In genomic region chr20:46965124-46965455, GRCh38 we compare ENCODE assay signal across 1 cellular context.
TF ChIP-seq lines count a peak whose summit lies in the region.

No MANE protein-coding gene starts in this region.

TF ChIP-seq in HepG2, 621 proteins besides CTCF, POLR2A, EP300 and RAD21 (continued from another document and continues in another):
- TF ChIP-seq POGK (CRISPR knock-in tag; conservative IDR thresholded peaks at IDR 0.05) (no peak), STAT5B (CRISPR knock-in tag; IDR thresholded peaks at IDR 0.05) (no peak), ZNF121 (CRISPR knock-in tag; IDR thresholded peaks at IDR 0.05) (no peak), MEIS2 (CRISPR knock-in tag; IDR thresholded peaks at IDR 0.05) (no peak), PPARG (CRISPR knock-in tag; conservative IDR thresholded peaks at IDR 0.05) (no peak), BHLHE40 (IDR thresholded peaks at IDR 0.05; ENCODE audit: low read length) (no peak), ZNF878 (CRISPR knock-in tag; IDR thresholded peaks at IDR 0.05) (no peak), RNF2 (conservative IDR thresholded peaks at IDR 0.05; ENCODE audit: low read depth) (no peak), THRA (CRISPR knock-in tag; IDR thresholded peaks at IDR 0.05; ENCODE audit: borderline replicate concordance) (no peak), ZNF335 (CRISPR knock-in tag; IDR thresholded peaks at IDR 0.05) (no peak), ADNP (CRISPR knock-in tag; IDR thresholded peaks at IDR 0.05) (no peak), SNAPC4 (CRISPR knock-in tag; IDR thresholded peaks at IDR 0.05) (no peak), BATF2 (CRISPR knock-in tag; IDR thresholded peaks at IDR 0.05) (no peak), PITX1 (CRISPR knock-in tag; IDR thresholded peaks at IDR 0.05) (no peak), CBX1 (IDR thresholded peaks at IDR 0.05; ENCODE audit: low read depth) (no peak), SNRNP70 (IDR thresholded peaks at IDR 0.05; ENCODE audit: low read depth, low read length) (no peak), DNMT1 (CRISPR knock-in tag; IDR thresholded peaks at IDR 0.05) (0 out of 2 replicates have a peak, but pooled peaks have one; percentile 16), HNRNPUL1 (IDR thresholded peaks at IDR 0.05; ENCODE audit: low read depth, low read length) (no peak), KDM1A (CRISPR knock-in tag; IDR thresholded peaks at IDR 0.05) (no peak), NR1H2 (CRISPR knock-in tag; IDR thresholded peaks at IDR 0.05; ENCODE audit: borderline replicate concordance, low read depth) (no peak), ZMYM2 (CRISPR knock-in tag; IDR thresholded peaks at IDR 0.05) (0 out of 2 replicates have a peak, but pooled peaks have one; percentile 5), HOXA3 (CRISPR knock-in tag; IDR thresholded peaks at IDR 0.05) (0 out of 2 replicates have a peak, but pooled peaks have one; percentile 29), ZNF18 (CRISPR knock-in tag; IDR thresholded peaks at IDR 0.05; ENCODE audit: insufficient replicate concordance) (no peak), ZNF235 (CRISPR knock-in tag; IDR thresholded peaks at IDR 0.05; ENCODE audit: borderline replicate concordance) (no peak), HNF4G (IDR thresholded peaks at IDR 0.05; ENCODE audit: borderline replicate concordance, low read depth, low read length) (no peak), HNF4G (CRISPR knock-in tag; IDR thresholded peaks at IDR 0.05; ENCODE audit: borderline replicate concordance, low read depth) (no peak), ZNF484 (CRISPR knock-in tag; IDR thresholded peaks at IDR 0.05; ENCODE audit: borderline replicate concordance, low read depth) (0 out of 2 replicates have a peak, but pooled peaks have one; percentile 34), BRCA1 (CRISPR knock-in tag; IDR thresholded peaks at IDR 0.05) (no peak)
- TF ChIP-seq, protein P1, sequence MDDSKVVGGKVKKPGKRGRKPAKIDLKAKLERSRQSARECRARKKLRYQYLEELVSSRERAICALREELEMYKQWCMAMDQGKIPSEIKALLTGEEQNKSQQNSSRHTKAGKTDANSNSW (CRISPR knock-in tag; IDR thresholded peaks at IDR 0.05; ENCODE audit: borderline replicate concordance): no peak
- TF ChIP-seq, protein P2, sequence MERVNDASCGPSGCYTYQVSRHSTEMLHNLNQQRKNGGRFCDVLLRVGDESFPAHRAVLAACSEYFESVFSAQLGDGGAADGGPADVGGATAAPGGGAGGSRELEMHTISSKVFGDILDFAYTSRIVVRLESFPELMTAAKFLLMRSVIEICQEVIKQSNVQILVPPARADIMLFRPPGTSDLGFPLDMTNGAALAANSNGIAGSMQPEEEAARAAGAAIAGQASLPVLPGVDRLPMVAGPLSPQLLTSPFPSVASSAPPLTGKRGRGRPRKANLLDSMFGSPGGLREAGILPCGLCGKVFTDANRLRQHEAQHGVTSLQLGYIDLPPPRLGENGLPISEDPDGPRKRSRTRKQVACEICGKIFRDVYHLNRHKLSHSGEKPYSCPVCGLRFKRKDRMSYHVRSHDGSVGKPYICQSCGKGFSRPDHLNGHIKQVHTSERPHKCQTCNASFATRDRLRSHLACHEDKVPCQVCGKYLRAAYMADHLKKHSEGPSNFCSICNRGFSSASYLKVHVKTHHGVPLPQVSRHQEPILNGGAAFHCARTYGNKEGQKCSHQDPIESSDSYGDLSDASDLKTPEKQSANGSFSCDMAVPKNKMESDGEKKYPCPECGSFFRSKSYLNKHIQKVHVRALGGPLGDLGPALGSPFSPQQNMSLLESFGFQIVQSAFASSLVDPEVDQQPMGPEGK (CRISPR knock-in tag; IDR thresholded peaks at IDR 0.05): no peak
- TF ChIP-seq, protein P3, sequence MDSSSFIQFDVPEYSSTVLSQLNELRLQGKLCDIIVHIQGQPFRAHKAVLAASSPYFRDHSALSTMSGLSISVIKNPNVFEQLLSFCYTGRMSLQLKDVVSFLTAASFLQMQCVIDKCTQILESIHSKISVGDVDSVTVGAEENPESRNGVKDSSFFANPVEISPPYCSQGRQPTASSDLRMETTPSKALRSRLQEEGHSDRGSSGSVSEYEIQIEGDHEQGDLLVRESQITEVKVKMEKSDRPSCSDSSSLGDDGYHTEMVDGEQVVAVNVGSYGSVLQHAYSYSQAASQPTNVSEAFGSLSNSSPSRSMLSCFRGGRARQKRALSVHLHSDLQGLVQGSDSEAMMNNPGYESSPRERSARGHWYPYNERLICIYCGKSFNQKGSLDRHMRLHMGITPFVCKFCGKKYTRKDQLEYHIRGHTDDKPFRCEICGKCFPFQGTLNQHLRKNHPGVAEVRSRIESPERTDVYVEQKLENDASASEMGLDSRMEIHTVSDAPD (CRISPR knock-in tag; IDR thresholded peaks at IDR 0.05): no peak
- TF ChIP-seq, protein P4, sequence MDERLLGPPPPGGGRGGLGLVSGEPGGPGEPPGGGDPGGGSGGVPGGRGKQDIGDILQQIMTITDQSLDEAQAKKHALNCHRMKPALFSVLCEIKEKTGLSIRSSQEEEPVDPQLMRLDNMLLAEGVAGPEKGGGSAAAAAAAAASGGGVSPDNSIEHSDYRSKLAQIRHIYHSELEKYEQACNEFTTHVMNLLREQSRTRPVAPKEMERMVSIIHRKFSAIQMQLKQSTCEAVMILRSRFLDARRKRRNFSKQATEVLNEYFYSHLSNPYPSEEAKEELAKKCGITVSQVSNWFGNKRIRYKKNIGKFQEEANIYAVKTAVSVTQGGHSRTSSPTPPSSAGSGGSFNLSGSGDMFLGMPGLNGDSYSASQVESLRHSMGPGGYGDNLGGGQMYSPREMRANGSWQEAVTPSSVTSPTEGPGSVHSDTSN (CRISPR knock-in tag; IDR thresholded peaks at IDR 0.05): no peak
- TF ChIP-seq, protein P5, sequence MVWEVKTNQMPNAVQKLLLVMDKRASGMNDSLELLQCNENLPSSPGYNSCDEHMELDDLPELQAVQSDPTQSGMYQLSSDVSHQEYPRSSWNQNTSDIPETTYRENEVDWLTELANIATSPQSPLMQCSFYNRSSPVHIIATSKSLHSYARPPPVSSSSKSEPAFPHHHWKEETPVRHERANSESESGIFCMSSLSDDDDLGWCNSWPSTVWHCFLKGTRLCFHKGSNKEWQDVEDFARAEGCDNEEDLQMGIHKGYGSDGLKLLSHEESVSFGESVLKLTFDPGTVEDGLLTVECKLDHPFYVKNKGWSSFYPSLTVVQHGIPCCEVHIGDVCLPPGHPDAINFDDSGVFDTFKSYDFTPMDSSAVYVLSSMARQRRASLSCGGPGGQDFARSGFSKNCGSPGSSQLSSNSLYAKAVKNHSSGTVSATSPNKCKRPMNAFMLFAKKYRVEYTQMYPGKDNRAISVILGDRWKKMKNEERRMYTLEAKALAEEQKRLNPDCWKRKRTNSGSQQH (CRISPR knock-in tag; IDR thresholded peaks at IDR 0.05; ENCODE audit: low read depth): no peak
- TF ChIP-seq, protein P6, sequence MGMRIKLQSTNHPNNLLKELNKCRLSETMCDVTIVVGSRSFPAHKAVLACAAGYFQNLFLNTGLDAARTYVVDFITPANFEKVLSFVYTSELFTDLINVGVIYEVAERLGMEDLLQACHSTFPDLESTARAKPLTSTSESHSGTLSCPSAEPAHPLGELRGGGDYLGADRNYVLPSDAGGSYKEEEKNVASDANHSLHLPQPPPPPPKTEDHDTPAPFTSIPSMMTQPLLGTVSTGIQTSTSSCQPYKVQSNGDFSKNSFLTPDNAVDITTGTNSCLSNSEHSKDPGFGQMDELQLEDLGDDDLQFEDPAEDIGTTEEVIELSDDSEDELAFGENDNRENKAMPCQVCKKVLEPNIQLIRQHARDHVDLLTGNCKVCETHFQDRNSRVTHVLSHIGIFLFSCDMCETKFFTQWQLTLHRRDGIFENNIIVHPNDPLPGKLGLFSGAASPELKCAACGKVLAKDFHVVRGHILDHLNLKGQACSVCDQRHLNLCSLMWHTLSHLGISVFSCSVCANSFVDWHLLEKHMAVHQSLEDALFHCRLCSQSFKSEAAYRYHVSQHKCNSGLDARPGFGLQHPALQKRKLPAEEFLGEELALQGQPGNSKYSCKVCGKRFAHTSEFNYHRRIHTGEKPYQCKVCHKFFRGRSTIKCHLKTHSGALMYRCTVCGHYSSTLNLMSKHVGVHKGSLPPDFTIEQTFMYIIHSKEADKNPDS (CRISPR knock-in tag; IDR thresholded peaks at IDR 0.05): 0 out of 2 replicates have a peak, but pooled peaks have one; percentile 62
- TF ChIP-seq, protein P7, sequence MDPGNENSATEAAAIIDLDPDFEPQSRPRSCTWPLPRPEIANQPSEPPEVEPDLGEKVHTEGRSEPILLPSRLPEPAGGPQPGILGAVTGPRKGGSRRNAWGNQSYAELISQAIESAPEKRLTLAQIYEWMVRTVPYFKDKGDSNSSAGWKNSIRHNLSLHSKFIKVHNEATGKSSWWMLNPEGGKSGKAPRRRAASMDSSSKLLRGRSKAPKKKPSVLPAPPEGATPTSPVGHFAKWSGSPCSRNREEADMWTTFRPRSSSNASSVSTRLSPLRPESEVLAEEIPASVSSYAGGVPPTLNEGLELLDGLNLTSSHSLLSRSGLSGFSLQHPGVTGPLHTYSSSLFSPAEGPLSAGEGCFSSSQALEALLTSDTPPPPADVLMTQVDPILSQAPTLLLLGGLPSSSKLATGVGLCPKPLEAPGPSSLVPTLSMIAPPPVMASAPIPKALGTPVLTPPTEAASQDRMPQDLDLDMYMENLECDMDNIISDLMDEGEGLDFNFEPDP (CRISPR knock-in tag; conservative IDR thresholded peaks at IDR 0.05): 0 out of 2 replicates have a peak, but pooled peaks have one; percentile 85
- TF ChIP-seq, protein P8, sequence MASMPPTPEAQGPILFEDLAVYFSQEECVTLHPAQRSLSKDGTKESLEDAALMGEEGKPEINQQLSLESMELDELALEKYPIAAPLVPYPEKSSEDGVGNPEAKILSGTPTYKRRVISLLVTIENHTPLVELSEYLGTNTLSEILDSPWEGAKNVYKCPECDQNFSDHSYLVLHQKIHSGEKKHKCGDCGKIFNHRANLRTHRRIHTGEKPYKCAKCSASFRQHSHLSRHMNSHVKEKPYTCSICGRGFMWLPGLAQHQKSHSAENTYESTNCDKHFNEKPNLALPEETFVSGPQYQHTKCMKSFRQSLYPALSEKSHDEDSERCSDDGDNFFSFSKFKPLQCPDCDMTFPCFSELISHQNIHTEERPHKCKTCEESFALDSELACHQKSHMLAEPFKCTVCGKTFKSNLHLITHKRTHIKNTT (CRISPR knock-in tag; IDR thresholded peaks at IDR 0.05): no peak
